15 cellular contexts compared by ENCODE assay signal in the genomic region with DNA sequence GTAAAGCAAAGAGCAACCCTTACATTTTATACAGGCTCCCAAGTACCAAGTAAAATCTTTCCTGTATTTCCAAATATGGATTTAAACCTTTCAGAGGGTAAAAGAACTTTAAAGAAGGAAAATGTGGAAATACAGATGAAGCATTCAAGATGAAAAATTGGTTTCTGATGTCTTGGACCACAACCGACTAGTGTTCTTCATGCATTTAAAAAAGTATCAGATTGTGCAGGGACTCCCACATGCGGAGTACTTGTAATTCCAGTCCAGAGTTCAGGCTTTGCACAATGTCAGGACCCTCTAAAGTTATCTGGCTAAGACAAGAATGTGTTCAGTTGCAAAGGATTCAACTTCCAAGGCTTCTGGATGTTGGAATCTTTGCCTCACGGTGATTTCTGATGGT.
DNase-seq lines count a peak whose midpoint lies in the region; ATAC-seq, FAIRE-seq and TF ChIP-seq lines count a peak whose summit lies in the region.
"Had no signal": no experiment of that assay in that cellular context is flagged by ENCODE, and none has a peak within 500 bp of the region (broad histone marks: within the 10 kb centered on the region; RNA-seq: fewer than 3 reads in every experiment).

No MANE protein-coding gene starts in this region.

- H3K4me2 ChIP-seq in endothelial cell of umbilical vein (ENCODE audit: insufficient read depth, low read length) = peak overlapping the region; percentile 89
- H3K4me2 ChIP-seq: KMS-11 had no signal

- peaks cover 67% of the 10 kb centered on the region for H3K4me1 ChIP-seq in endothelial cell of umbilical vein (ENCODE audit: control insufficient read depth, extremely low read depth, insufficient read depth, low read length)
- H3K4me1 ChIP-seq in muscle layer of duodenum (ENCODE audit: control insufficient read depth in 1 of 2, insufficient read depth in 2 of 2, low read length in 2 of 2) = peaks cover 13 to 28% of the 10 kb centered on the region in 2 donors
- peaks cover 2 to 89% (median 51%) of the 10 kb centered on the region in 4 donors for H3K4me1 ChIP-seq in tibial nerve

- 27% methylated on average over 3 of the region's 3 CpGs for WGBS in tibial nerve, 2 donors

- no peak overlapping the region for H3K9ac ChIP-seq in SK-N-MC (ENCODE audit: insufficient read length)
- peak overlapping the region; percentile 55 for H3K9ac ChIP-seq in endothelial cell of umbilical vein (replicated peaks; ENCODE audit: extremely low read depth, insufficient read depth, low read length)
- H3K9ac ChIP-seq: KMS-11 had no signal

- H4K20me1 ChIP-seq in endothelial cell of umbilical vein (replicated peaks; ENCODE audit: control insufficient read depth, extremely low read depth, insufficient read depth, low read length) = no peaks in the 10 kb centered on the region

- no peaks in the 10 kb centered on the region for H3K27me3 Mint-ChIP-seq in activated CD4-positive, alpha-beta T cell treated with anti-CD3 and anti-CD28 coated beads, Interleukin-2, amount 10 ng/mL, durations not matched to agents 24 days and 14 days
- H3K27me3 Mint-ChIP-seq: activated B cell treated with CpG ODN at 0.5 μM for 24 hours had no signal

- FAIRE-seq in endothelial cell of umbilical vein (lab: Jason Lieb, UNC) = no peak
- FAIRE-seq: islet of Langerhans had no signal

- no peak for DNase-seq in SK-N-MC (ENCODE audit: low read depth, low spot score)
- DNase-seq in endothelial cell of umbilical vein (ENCODE audit: low read depth, low spot score) = no peak
- DNase-seq in tibial nerve (ENCODE audit: low spot score in 2 of 2) = no peak
- no peak for DNase-seq in activated CD4-positive, alpha-beta T cell treated with anti-CD3 and anti-CD28 coated beads, Interleukin-2, amount 10 ng/mL, durations not matched to agents 24 days and 14 days
- DNase-seq: activated B cell treated with CpG ODN at 0.5 μM for 24 hours; activated T-cell treated with anti-CD3 and anti-CD28 coated beads, Interleukin-2, amount 50 U/mL, for 4 hours; Calu3; NCI-H1930; stimulated activated CD4-positive, alpha-beta T cell treated with anti-CD3 and anti-CD28 coated beads, Interleukin-4, amount 100 ng/mL, for 24 hours; stimulated activated naive CD4-positive, alpha-beta T cell had no signal

- no peak for TF ChIP-seq POLR2A in endothelial cell of umbilical vein (IDR thresholded peaks at IDR 0.05; ENCODE audit: low read depth, low read length)
- no peak for TF ChIP-seq POLR2A in tibial nerve (IDR thresholded peaks at IDR 0.05)

- H3K4me1 Mint-ChIP-seq in activated CD4-positive, alpha-beta T cell treated with anti-CD3 and anti-CD28 coated beads, Interleukin-2, amount 10 ng/mL, durations not matched to agents 24 days and 14 days = peaks cover 11% of the 10 kb centered on the region
- H3K4me1 Mint-ChIP-seq: activated B cell treated with CpG ODN at 0.5 μM for 24 hours had no signal

- H2AFZ ChIP-seq in endothelial cell of umbilical vein (ENCODE audit: low read depth, low read length) = no peak overlapping the region

- H3K27me3 ChIP-seq in endothelial cell of umbilical vein (ENCODE audit: control insufficient read depth in 2 of 2, insufficient read depth in 2 of 2, low read length in 2 of 2) (no peaks in the 10 kb centered on the region), muscle layer of duodenum (ENCODE audit: low read depth, low read length) (no peaks in the 10 kb centered on the region), tibial nerve (no peaks in the 10 kb centered on the region)

- H3K4me3 ChIP-seq in SK-N-MC (peak overlapping the region; percentile 64), endothelial cell of umbilical vein (replicated peaks in 1 of 3; ENCODE audit: insufficient read depth in 1 of 3, low read depth in 1 of 3, low read length in 3 of 3) (peak overlapping the region in 1 of 3 experiments; percentile 5), muscle layer of duodenum (ENCODE audit: low read depth in 1 of 2, low read length in 2 of 2) (no peak overlapping the region), tibial nerve (no peak overlapping the region)

- H3K36me3 Mint-ChIP-seq in activated CD4-positive, alpha-beta T cell treated with anti-CD3 and anti-CD28 coated beads, Interleukin-2, amount 10 ng/mL, durations not matched to agents 24 days and 14 days (ENCODE audit: low read depth) = no peaks in the 10 kb centered on the region

- no peaks in the 10 kb centered on the region for H3K9me3 ChIP-seq in SK-N-MC (ENCODE audit: low read depth, low read length)
- H3K9me3 ChIP-seq in endothelial cell of umbilical vein (replicated peaks; ENCODE audit: control insufficient read depth, insufficient read depth, low read length) = no peaks in the 10 kb centered on the region
- H3K9me3 ChIP-seq in muscle layer of duodenum (ENCODE audit: control insufficient read depth in 1 of 2, low read length in 2 of 2) = no peaks in the 10 kb centered on the region
- no peaks in the 10 kb centered on the region for H3K9me3 ChIP-seq in tibial nerve

- POLR2A ChIA-PET in endothelial cell of umbilical vein (lab: Charles Lee) = no interaction called here

- peak overlapping the region; percentile 76 for H3K27ac ChIP-seq in SK-N-MC
- H3K27ac ChIP-seq in endothelial cell of umbilical vein (ENCODE audit: insufficient read depth, low read depth, low read length) = peak overlapping the region; percentile 99
- H3K27ac ChIP-seq in muscle layer of duodenum (ENCODE audit: low read length) = peak overlapping the region; percentile 58
- peak overlapping the region; percentile 65 to 95 (median 82) for H3K27ac ChIP-seq in tibial nerve
- H3K27ac ChIP-seq: KMS-11 had no signal

- no peaks in the 10 kb centered on the region for H3K9me3 Mint-ChIP-seq in activated CD4-positive, alpha-beta T cell treated with anti-CD3 and anti-CD28 coated beads, Interleukin-2, amount 10 ng/mL, durations not matched to agents 24 days and 14 days
- H3K9me3 Mint-ChIP-seq: activated B cell treated with CpG ODN at 0.5 μM for 24 hours; activated T-cell treated with anti-CD3 and anti-CD28 coated beads, Interleukin-2, amount 50 U/mL, for 4 hours had no signal

- TSS peak; percentile 4 for BruUV-seq in endothelial cell of umbilical vein (replicated peaks; lab: Mats Ljungman, UMichigan)

- H3K27ac Mint-ChIP-seq in activated CD4-positive, alpha-beta T cell treated with anti-CD3 and anti-CD28 coated beads, Interleukin-2, amount 10 ng/mL, durations not matched to agents 24 days and 14 days = no peak overlapping the region
- H3K27ac Mint-ChIP-seq: activated B cell treated with CpG ODN at 0.5 μM for 24 hours had no signal

- CTCF ChIA-PET in endothelial cell of umbilical vein (lab: Charles Lee) = interaction anchor here (0.8 to 1.7 kb wide), 12 partner anchors 10 to 186 kb away, joined by 3 to 8 read pairs (median 4); a partner anchor contains a TSS

- H3K4me3 Mint-ChIP-seq in activated CD4-positive, alpha-beta T cell treated with anti-CD3 and anti-CD28 coated beads, Interleukin-2, amount 10 ng/mL, durations not matched to agents 24 days and 14 days = no peak overlapping the region
- H3K4me3 Mint-ChIP-seq: activated B cell treated with CpG ODN at 0.5 μM for 24 hours; activated T-cell treated with anti-CD3 and anti-CD28 coated beads, Interleukin-2, amount 50 U/mL, for 4 hours had no signal

- peaks cover 2% of the 10 kb centered on the region for H3K79me2 ChIP-seq in endothelial cell of umbilical vein (ENCODE audit: control insufficient read depth, insufficient read depth, low read length)

- ATAC-seq in HG03442 (IDR thresholded peaks at IDR 0.05; ENCODE audit: unreplicated experiment) (no peak), HG02885 (IDR thresholded peaks at IDR 0.05; ENCODE audit: poor library complexity, unreplicated experiment) (no peak)
- ATAC-seq: activated T-cell treated with anti-CD3 and anti-CD28 coated beads, Interleukin-2, amount 50 U/mL, for 4 hours had no signal

- dilution Hi-C loops in endothelial cell of umbilical vein (cut with MboI; ENCODE audit: extremely low pct_ligation_motif_present, low sequenced_read_pairs) = no loop called here

- intact Hi-C loops in endothelial cell of umbilical vein (cut with micrococcal nuclease) = loop anchor here (1.0 kb wide), 1 partner anchor 114 kb away; no protein-coding TSS in a partner anchor
- intact Hi-C loops in activated CD4-positive, alpha-beta T cell treated with anti-CD3 and anti-CD28 coated beads, Interleukin-2, amount 10 ng/mL, durations not matched to agents 24 days and 14 days (cut with micrococcal nuclease) = no loop called here

- H3K36me3 ChIP-seq in SK-N-MC (ENCODE audit: insufficient read depth, low read length) (peaks cover 19% of the 10 kb centered on the region), endothelial cell of umbilical vein (ENCODE audit: control insufficient read depth in 2 of 2, extremely low read depth in 1 of 2, insufficient read depth in 2 of 2, low read length in 2 of 2) (no peaks in the 10 kb centered on the region), muscle layer of duodenum (ENCODE audit: control insufficient read depth in 1 of 2, insufficient read depth in 2 of 2, low read length in 2 of 2) (peaks cover 0 to under 1% of the 10 kb centered on the region in 2 donors), tibial nerve (peaks cover 0 to 3% (median 0%) of the 10 kb centered on the region in 3 donors)

- no peak for TF ChIP-seq EP300 in tibial nerve (IDR thresholded peaks at IDR 0.05)

- TF ChIP-seq CTCF in endothelial cell of umbilical vein (IDR thresholded peaks at IDR 0.05; ENCODE audit: extremely low read depth in 1 of 2, insufficient read depth in 1 of 2, low read depth in 1 of 2, low read length in 2 of 2) (no peak), tibial nerve (IDR thresholded peaks at IDR 0.05) (no peak)

- no peaks in the 10 kb centered on the region for H3K9me1 ChIP-seq in endothelial cell of umbilical vein (replicated peaks; ENCODE audit: control insufficient read depth, extremely low read depth, insufficient read depth, low read length)

TF ChIP-seq in endothelial cell of umbilical vein, 7 proteins besides CTCF, POLR2A, EP300 and RAD21:
- TF ChIP-seq EZH2 (IDR thresholded peaks at IDR 0.05; ENCODE audit: borderline replicate concordance, low read depth, low read length, severe bottlenecking) (no peak), GATA2 (IDR thresholded peaks at IDR 0.05; ENCODE audit: insufficient read depth, insufficient read length, low read depth, low read length) (no peak), JUN (IDR thresholded peaks at IDR 0.05; ENCODE audit: borderline replicate concordance, insufficient read depth, insufficient read length, low read depth) (no peak), FOS (IDR thresholded peaks at IDR 0.05; ENCODE audit: borderline replicate concordance, insufficient read depth, low read length) (no peak), POLR2AphosphoS5 (IDR thresholded peaks at IDR 0.05; ENCODE audit: insufficient read depth, low read depth, low read length) (no peak), MYC (IDR thresholded peaks at IDR 0.05; ENCODE audit: low read depth, low read length) (no peak)
- TF ChIP-seq, protein P1, sequence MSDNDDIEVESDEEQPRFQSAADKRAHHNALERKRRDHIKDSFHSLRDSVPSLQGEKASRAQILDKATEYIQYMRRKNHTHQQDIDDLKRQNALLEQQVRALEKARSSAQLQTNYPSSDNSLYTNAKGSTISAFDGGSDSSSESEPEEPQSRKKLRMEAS (IDR thresholded peaks at IDR 0.05; ENCODE audit: insufficient read depth, insufficient read length) = no peak
